ENCODE assay signal across 8 cellular contexts in the genomic region with DNA sequence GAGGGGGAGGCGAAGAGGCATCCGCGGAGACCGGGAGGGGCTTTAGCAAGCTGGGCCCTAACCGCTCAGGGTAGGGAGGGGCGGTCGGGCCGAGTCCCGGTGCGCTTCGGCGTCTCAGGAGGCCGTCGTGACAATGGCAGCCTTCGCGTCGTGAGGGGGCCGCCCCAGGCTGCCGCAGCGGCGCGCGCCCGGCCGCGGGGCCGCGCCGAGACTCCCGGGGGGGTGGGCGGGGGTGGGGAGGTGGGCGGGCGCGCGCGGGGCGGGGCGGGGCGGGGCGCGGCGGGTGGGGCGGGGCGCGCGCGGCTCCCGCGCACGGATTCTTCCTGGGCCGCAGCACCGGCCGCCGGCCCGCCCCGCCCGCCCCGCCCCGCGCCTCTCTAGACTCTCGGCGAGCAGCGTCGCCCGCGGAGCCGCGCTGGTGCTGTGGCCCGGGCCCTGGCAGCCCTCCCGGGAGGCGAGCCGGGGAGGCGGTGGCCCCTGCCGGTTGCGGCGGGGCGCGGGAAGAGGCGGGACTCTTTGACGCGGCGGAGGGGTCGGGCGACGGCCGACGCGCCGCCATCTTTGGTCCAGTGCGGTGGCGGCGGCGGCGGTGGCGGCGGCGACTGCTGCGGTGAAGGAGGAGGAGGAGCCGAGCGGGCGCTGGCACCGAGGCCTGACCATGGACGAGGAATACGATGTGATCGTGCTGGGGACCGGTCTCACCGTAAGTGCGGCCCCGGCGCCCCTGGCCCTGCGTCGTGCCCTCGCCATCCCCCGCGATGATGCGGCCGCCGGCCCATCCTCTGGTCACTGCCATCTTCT. TPM values are rescaled to one million over a fixed set of nuclear protein-coding genes. Genes with fewer than 3 reads are reported as not detected.
A peak's percentile ranks its signal among the peaks of the same experiment; 100 is the strongest.
DNase-seq lines count a peak whose midpoint lies in the region; ATAC-seq and TF ChIP-seq lines count a peak whose summit lies in the region.

A gene (plus strand): TSS at position 558 of the 801 bp plus-strand sequence. CDS start 101 bp downstream, at position 659.

- intact Hi-C loops in sciatic nerve (cut with DNase I), result no loop called here

- peak within 1 kb of the TSS; percentile 80 for H3K27ac Mint-ChIP-seq in T-helper 1 cell treated with Interleukin-12 subunit alpha and Interleukin-12 subunit beta and Interleukin-4 antibody, amounts not matched to agents 30 μg/mL and 1 μg/mL, for 36 hours

- H3K9me3 Mint-ChIP-seq in T-helper 1 cell treated with Interleukin-12 subunit alpha and Interleukin-12 subunit beta and Interleukin-4 antibody, amounts not matched to agents 30 μg/mL and 1 μg/mL, for 36 hours, result no peaks in the 10 kb centered on the region

- peak within 1 kb of the TSS; percentile 84 for H3K4me3 Mint-ChIP-seq in T-helper 1 cell treated with Interleukin-12 subunit alpha and Interleukin-12 subunit beta and Interleukin-4 antibody, amounts not matched to agents 30 μg/mL and 1 μg/mL, for 36 hours

- no peak for TF ChIP-seq CTCF in GM13977 (IDR thresholded peaks at IDR 0.05; ENCODE audit: extremely low read depth, insufficient read depth, missing control alignments)

- peaks cover 14% of the 10 kb centered on the region for H3K4me1 Mint-ChIP-seq in T-helper 1 cell treated with Interleukin-12 subunit alpha and Interleukin-12 subunit beta and Interleukin-4 antibody, amounts not matched to agents 30 μg/mL and 1 μg/mL, for 36 hours (ENCODE audit: low read depth)

- H3K36me3 Mint-ChIP-seq in T-helper 1 cell treated with Interleukin-12 subunit alpha and Interleukin-12 subunit beta and Interleukin-4 antibody, amounts not matched to agents 30 μg/mL and 1 μg/mL, for 36 hours (ENCODE audit: low read depth), result peaks cover 6% of the 10 kb centered on the region

- in situ Hi-C loops in GM13977 (cut with MboI; ENCODE audit: low pct_unique_long_range_greater_than_20kb, low sequenced_read_pairs, unreplicated experiment), result no loop called here

- DNase-seq in GM13977 (ENCODE audit: low spot score) (peak; percentile 89), HuH-7 (ENCODE audit: low spot score) (peak; percentile 71), astrocyte of the hippocampus (ENCODE audit: low read depth, low spot score) (peak; percentile 78), hypothalamus (lab: John Stamatoyannopoulos, UW) (peak in 29 of 51 donors; percentile 4 to 58 (median 30)), sciatic nerve (ENCODE audit: low spot score) (no peak), NCI-H1694 treated with DMSO at 0.1 percent for 48 hours (lab: John Stamatoyannopoulos, UW) (no peak)

- ATAC-seq in sciatic nerve (peak; percentile 38), HG02610 (IDR thresholded peaks at IDR 0.05; ENCODE audit: unreplicated experiment) (no peak)

- H3K27me3 Mint-ChIP-seq in T-helper 1 cell treated with Interleukin-12 subunit alpha and Interleukin-12 subunit beta and Interleukin-4 antibody, amounts not matched to agents 30 μg/mL and 1 μg/mL, for 36 hours (ENCODE audit: low read depth), result no peaks in the 10 kb centered on the region

RNA-seq across cellular contexts. Expression of the gene that starts here (rescaled TPM):
- 177 TPM for total RNA-seq in sciatic nerve

Comparison
In these comparisons a context has a peak if more than half of its experiments do, and no peak if none do; other contexts are left out.
1. DNase-seq: peak in GM13977 (single experiment), HuH-7 (single experiment), astrocyte of the hippocampus (single experiment) and hypothalamus (29 of 51); none in sciatic nerve (single experiment) and NCI-H1694 treated with DMSO at 0.1 percent for 48 hours (single experiment).